In genomic region chr2:166419616-166419934, GRCh38 we compare ENCODE assay signal across 11 cellular contexts. TPM values are rescaled to one million over a fixed set of nuclear protein-coding genes. Genes with fewer than 3 reads are reported as not detected.
DNase-seq lines count a peak whose midpoint lies in the region; ATAC-seq and TF ChIP-seq lines count a peak whose summit lies in the region.
"Had no signal": no experiment of that assay in that cellular context is flagged by ENCODE, and none has a peak within 500 bp of the region (broad histone marks: within the 10 kb centered on the region; RNA-seq: fewer than 3 reads in every experiment).

No MANE protein-coding gene starts in this region.

- intact Hi-C loops in MCF 10A (cut with micrococcal nuclease): loop anchor here (1.0 to 5.0 kb wide), 5 partner anchors 35 to 467 kb away; partner anchors contain the start of gene TTC21B
- intact Hi-C loops in breast epithelium (cut with DNase I; ENCODE audit: low total_unique reads): no loop called here
- intact Hi-C loops in PC-3 (cut with micrococcal nuclease): loop anchor here (1.0 to 2.0 kb wide), 6 partner anchors 35 to 466 kb away; partner anchors contain the start of gene TTC21B

- no peak overlapping the region for H2AFZ ChIP-seq in PC-3 (ENCODE audit: low read length)

- H3K4me1 Mint-ChIP-seq in MCF 10A (ENCODE audit: insufficient read depth, unreplicated experiment): no peaks in the 10 kb centered on the region
- H3K4me1 Mint-ChIP-seq: IgD-negative memory B cell had no signal

- no peaks in the 10 kb centered on the region for H4K20me1 ChIP-seq in PC-3 (ENCODE audit: low read length)

- no peaks in the 10 kb centered on the region for H3K9me3 Mint-ChIP-seq in MCF 10A (ENCODE audit: unreplicated experiment)
- H3K9me3 Mint-ChIP-seq: IgD-negative memory B cell had no signal

- H3K4me3 ChIP-seq in breast epithelium: no peak overlapping the region
- H3K4me3 ChIP-seq in PC-3 (ENCODE audit: low read length): no peak overlapping the region
- H3K4me3 ChIP-seq in fibroblast of the aortic adventitia (ENCODE audit: low read depth, low read length): no peak overlapping the region

- no peaks in the 10 kb centered on the region for H3K79me2 ChIP-seq in PC-3 (ENCODE audit: low read length)

- no peaks in the 10 kb centered on the region for H3F3A ChIP-seq in PC-3 (ENCODE audit: low read length, unreplicated experiment)

- H3K27me3 ChIP-seq in breast epithelium (no peaks in the 10 kb centered on the region), PC-3 (ENCODE audit: low read length) (0 out of 2 replicates have a peak, but pooled peaks cover under 1% of the 10 kb centered on the region)

- H3K36me3 Mint-ChIP-seq in MCF 10A (ENCODE audit: insufficient read depth, unreplicated experiment): no peaks in the 10 kb centered on the region
- H3K36me3 Mint-ChIP-seq: IgD-negative memory B cell had no signal

- H3K27ac Mint-ChIP-seq in MCF 10A (ENCODE audit: low read depth, unreplicated experiment): no peak overlapping the region
- H3K27ac Mint-ChIP-seq: IgD-negative memory B cell had no signal

- peaks cover 14% of the 10 kb centered on the region for H3K27me3 Mint-ChIP-seq in MCF 10A (ENCODE audit: insufficient read depth, unreplicated experiment)
- H3K27me3 Mint-ChIP-seq: IgD-negative memory B cell had no signal

- CTCF ChIA-PET in MCF 10A (lab: Yijun Ruan, JAX): interaction anchor here (0.7 to 4.2 kb wide), 7 partner anchors 34 to 463 kb away, joined by 3 to 36 read pairs (median 4); no protein-coding TSS in a partner anchor
- CTCF ChIA-PET in PC-3 (lab: Charles Lee): interaction anchor here (0.6 to 1.2 kb wide), 6 partner anchors 39 to 466 kb away, joined by 3 to 7 read pairs (median 4); partner anchors contain the start of gene TTC21B

- DNase-seq in MCF 10A (ENCODE audit: unreplicated experiment) (peak; percentile 54), breast epithelium (ENCODE audit: low spot score in 2 of 2) (no peak), PC-3 (peak; percentile 80), fibroblast of the aortic adventitia (ENCODE audit: low read depth) (peak; percentile 76), NCI-H226 (no peak)
- no peak for DNase-seq in activated CD4-positive, alpha-beta T cell treated with anti-CD3 and anti-CD28 coated beads, Interleukin-2, amount 50 U/mL, for 4 hours
- DNase-seq: cerebellar nuclear complex; stimulated activated CD4-positive, alpha-beta T cell treated with anti-CD3 and anti-CD28 coated beads, Interleukin-2, amount 100 ng/mL, for 24 hours had no signal

- H3K4me1 ChIP-seq in breast epithelium: no peaks in the 10 kb centered on the region
- no peaks in the 10 kb centered on the region for H3K4me1 ChIP-seq in PC-3 (ENCODE audit: insufficient read depth, low read length)

- H3K9me2 ChIP-seq in PC-3 (replicated peaks; ENCODE audit: low read length): no peaks in the 10 kb centered on the region

- H3K4me2 ChIP-seq in PC-3 (ENCODE audit: low read length): no peak overlapping the region

- H3K9me3 ChIP-seq in breast epithelium: no peaks in the 10 kb centered on the region
- no peaks in the 10 kb centered on the region for H3K9me3 ChIP-seq in PC-3 (ENCODE audit: low read length)

- TF ChIP-seq CTCF in MCF 10A (IDR thresholded peaks at IDR 0.05; ENCODE audit: unreplicated experiment) (peak; percentile 49), breast epithelium (IDR thresholded peaks at IDR 0.05) (no peak), PC-3 (conservative IDR thresholded peaks at IDR 0.05; ENCODE audit: low read depth, low read length) (peak; percentile 88), fibroblast of the aortic adventitia (IDR thresholded peaks at IDR 0.05; ENCODE audit: insufficient read depth, low read length) (peak; percentile 64)

- H3K27ac ChIP-seq in breast epithelium (no peak overlapping the region), PC-3 (ENCODE audit: low read length) (no peak overlapping the region)

- no peak for TF ChIP-seq POLR2A in breast epithelium (IDR thresholded peaks at IDR 0.05)

- ATAC-seq in PC-3: peak; percentile 74
- no peak for ATAC-seq in GM21528 (IDR thresholded peaks at IDR 0.05; ENCODE audit: low FRiP score, unreplicated experiment)
- ATAC-seq in GM18502 (IDR thresholded peaks at IDR 0.05; ENCODE audit: poor library complexity, unreplicated experiment): no peak

- no peak overlapping the region for H3K9ac ChIP-seq in PC-3 (ENCODE audit: low read length)

- POLR2A ChIA-PET in MCF 10A (lab: Yijun Ruan, JAX): no interaction called here
- POLR2A ChIA-PET in PC-3 (lab: Charles Lee; ENCODE audit: unreplicated experiment): interaction anchor here (0.7 kb wide), 1 partner anchor 44 kb away, joined by 6 read pairs; the partner anchor contains the start of gene SCN9A

- H3K36me3 ChIP-seq in breast epithelium: no peaks in the 10 kb centered on the region
- H3K36me3 ChIP-seq in PC-3 (ENCODE audit: low read depth, low read length): no peaks in the 10 kb centered on the region

- BruUV-seq in MCF 10A (replicated peaks; lab: Mats Ljungman, UMichigan) (no TSS peak), PC-3 (replicated peaks; lab: Mats Ljungman, UMichigan) (no TSS peak)

- H3K4me3 Mint-ChIP-seq in MCF 10A (ENCODE audit: unreplicated experiment): no peak overlapping the region
- H3K4me3 Mint-ChIP-seq: IgD-negative memory B cell had no signal

RNA-seq across cellular contexts. Expression of gene SCN9A, which starts 43.8 kb away (rescaled TPM):
- total RNA-seq in MCF 10A (2022): 1.3 and 1.9 TPM in 2 replicates
- total RNA-seq in breast epithelium: 10 to 100 TPM in 1 of 3 donors, 1 to 10 TPM in 2; 2.0 to 12.5 (median 3.5) TPM
- 3.4 and 7.0 TPM in 2 replicates for total RNA-seq in PC-3 (2014; rRNA removed)
- 14.0 and 22.9 TPM in 2 replicates for total RNA-seq in fibroblast of the aortic adventitia (ENCODE audit: low replicate concordance)

Comparison
In these comparisons a context has a peak if more than half of its experiments do, and no peak if none do; other contexts are left out.
1. DNase-seq: peak in MCF 10A (single experiment), PC-3 (single experiment) and fibroblast of the aortic adventitia (single experiment); none in breast epithelium (0 of 2), activated CD4-positive, alpha-beta T cell treated with anti-CD3 and anti-CD28 coated beads, Interleukin-2, amount 50 U/mL, for 4 hours (0 of 2) and NCI-H226 (single experiment).
2. CTCF ChIP-seq: peak in MCF 10A (single experiment), PC-3 (single experiment) and fibroblast of the aortic adventitia (single experiment); none in breast epithelium (0 of 3).